ENCODE assay signal across 9 cellular contexts in the genomic region with DNA sequence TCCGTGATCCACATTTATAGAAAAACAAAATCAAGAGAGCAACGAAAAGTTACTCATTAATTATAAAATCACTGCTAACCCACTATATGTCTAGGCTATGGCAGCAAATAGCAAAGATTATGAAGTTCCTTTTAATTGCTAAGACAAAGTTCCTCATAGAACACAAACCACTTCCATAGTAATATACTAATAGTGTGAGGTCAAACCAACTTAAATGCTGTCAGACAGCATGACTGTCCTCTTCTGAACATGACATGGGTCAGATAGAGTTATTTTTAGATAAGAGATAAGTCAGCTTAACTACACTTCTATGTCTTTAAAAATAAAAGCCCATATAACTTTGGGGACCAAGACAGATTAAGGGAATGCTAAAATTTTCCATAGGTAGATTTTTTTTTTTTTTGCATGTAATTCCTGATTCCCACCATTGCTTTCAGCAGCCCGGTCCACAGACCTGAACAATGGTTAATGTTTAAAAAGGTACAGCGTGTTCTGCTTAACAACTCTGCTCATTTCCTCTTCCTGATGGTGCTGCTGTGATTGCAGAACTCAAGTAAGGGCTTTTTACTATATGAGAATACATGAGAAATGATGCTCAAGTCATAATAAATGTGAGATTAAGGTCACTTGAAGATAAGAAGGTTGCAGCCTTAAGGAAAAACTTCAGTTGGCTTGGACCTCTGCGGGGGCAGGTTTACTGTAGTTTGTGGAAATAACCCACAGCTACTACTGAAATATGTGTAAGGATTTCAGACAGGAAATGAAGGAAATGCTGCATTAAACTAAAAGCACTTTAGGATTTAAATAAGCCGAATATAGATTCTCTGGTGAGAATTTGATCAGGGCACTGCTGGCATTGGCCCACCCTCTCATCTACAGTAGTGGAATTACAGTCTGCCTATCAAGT. TPM values are rescaled to one million over a fixed set of nuclear protein-coding genes. Genes with fewer than 3 reads are reported as not detected.
DNase-seq lines count a peak whose midpoint lies in the region; ATAC-seq and TF ChIP-seq lines count a peak whose summit lies in the region.
"Had no signal": no experiment of that assay in that cellular context is flagged by ENCODE, and none has a peak within 500 bp of the region (broad histone marks: within the 10 kb centered on the region; RNA-seq: fewer than 3 reads in every experiment).

No MANE protein-coding gene starts in this region.

- H3K4me1 Mint-ChIP-seq in CD14-positive monocyte (peaks cover 51% of the 10 kb centered on the region), memory B cell (peaks cover 10% of the 10 kb centered on the region)
- peaks cover 33% of the 10 kb centered on the region for H3K4me1 Mint-ChIP-seq in activated T-helper 2 cell treated with anti-CD3 and anti-CD28 coated beads, Interferon-gamma antibody, Interleukin-2, Interleukin-4, amounts not matched to agents 10 μg/mL and 5 μg/mL and 100 μg/mL, durations not matched to agents 14 hours and 24 hours and 36 hours (ENCODE audit: low read depth)

- peaks cover 0 to 6% (median 2%) of the 10 kb centered on the region in 3 donors for H3K27me3 Mint-ChIP-seq in CD14-positive monocyte (ENCODE audit: low read depth in 3 of 3)
- H3K27me3 Mint-ChIP-seq in activated T-helper 2 cell treated with anti-CD3 and anti-CD28 coated beads, Interferon-gamma antibody, Interleukin-2, Interleukin-4, amounts not matched to agents 10 μg/mL and 5 μg/mL and 100 μg/mL, durations not matched to agents 14 hours and 24 hours and 36 hours (ENCODE audit: low read depth): no peaks in the 10 kb centered on the region
- no peaks in the 10 kb centered on the region for H3K27me3 Mint-ChIP-seq in memory B cell

- ATAC-seq in GM21786 (IDR thresholded peaks at IDR 0.05; ENCODE audit: unreplicated experiment): peak; percentile 66
- ATAC-seq in memory B cell (ENCODE audit: low read depth): peak; percentile 39

- H3K36me3 Mint-ChIP-seq in CD14-positive monocyte (peaks cover 0 to 2% of the 10 kb centered on the region in 2 donors), memory B cell (no peaks in the 10 kb centered on the region)
- peaks cover 11% of the 10 kb centered on the region for H3K36me3 Mint-ChIP-seq in activated T-helper 2 cell treated with anti-CD3 and anti-CD28 coated beads, Interferon-gamma antibody, Interleukin-2, Interleukin-4, amounts not matched to agents 10 μg/mL and 5 μg/mL and 100 μg/mL, durations not matched to agents 14 hours and 24 hours and 36 hours (ENCODE audit: low read depth)

- peak overlapping the region; percentile 43 to 92 (median 86) for H3K27ac Mint-ChIP-seq in CD14-positive monocyte
- H3K27ac Mint-ChIP-seq in activated T-helper 2 cell treated with anti-CD3 and anti-CD28 coated beads, Interferon-gamma antibody, Interleukin-2, Interleukin-4, amounts not matched to agents 10 μg/mL and 5 μg/mL and 100 μg/mL, durations not matched to agents 14 hours and 24 hours and 36 hours: peak overlapping the region; percentile 87
- H3K27ac Mint-ChIP-seq in memory B cell: no peak overlapping the region

- H3K9me3 Mint-ChIP-seq in CD14-positive monocyte: no peaks in the 10 kb centered on the region
- H3K9me3 Mint-ChIP-seq in activated T-helper 2 cell treated with anti-CD3 and anti-CD28 coated beads, Interferon-gamma antibody, Interleukin-2, Interleukin-4, amounts not matched to agents 10 μg/mL and 5 μg/mL and 100 μg/mL, durations not matched to agents 14 hours and 24 hours and 36 hours: no peaks in the 10 kb centered on the region
- no peaks in the 10 kb centered on the region for H3K9me3 Mint-ChIP-seq in memory B cell

- intact Hi-C loops in CD14-positive monocyte (cut with micrococcal nuclease): loop anchor here (5.0 kb wide), 2 partner anchors 38 to 42 kb away; a partner anchor contains a TSS
- intact Hi-C loops in activated T-helper 2 cell treated with anti-CD3 and anti-CD28 coated beads, Interferon-gamma antibody, Interleukin-2, Interleukin-4, amounts not matched to agents 10 μg/mL and 5 μg/mL and 100 μg/mL, durations not matched to agents 14 hours and 24 hours and 36 hours (cut with micrococcal nuclease): loop anchor here (1.0 to 5.0 kb wide), 11 partner anchors 14 to 350 kb away; no protein-coding TSS in a partner anchor

- peak overlapping the region in 1 of 2 donors; percentile 22 for H3K4me3 Mint-ChIP-seq in CD14-positive monocyte
- peak overlapping the region; percentile 2 for H3K4me3 Mint-ChIP-seq in activated T-helper 2 cell treated with anti-CD3 and anti-CD28 coated beads, Interferon-gamma antibody, Interleukin-2, Interleukin-4, amounts not matched to agents 10 μg/mL and 5 μg/mL and 100 μg/mL, durations not matched to agents 14 hours and 24 hours and 36 hours (ENCODE audit: low read depth)
- no peak overlapping the region for H3K4me3 Mint-ChIP-seq in memory B cell

- TF ChIP-seq CTCF in CD14-positive monocyte (IDR thresholded peaks at IDR 0.05): no peak

- DNase-seq in CD14-positive monocyte (ENCODE audit: low spot score) (no peak), memory B cell (ENCODE audit: low spot score in 2 of 2) (no peak), NCI-H1417 treated with DMSO at 0.1 percent for 48 hours (lab: John Stamatoyannopoulos, UW) (no peak), NCI-H748 treated with DMSO at 0.1 percent for 48 hours (lab: John Stamatoyannopoulos, UW) (no peak), NCI-H2196 treated with DMSO at 0.1 percent for 48 hours (lab: John Stamatoyannopoulos, UW; ENCODE audit: unreplicated experiment) (no peak), HCEC 1CT (no peak)
- no peak for DNase-seq in activated T-helper 2 cell treated with anti-CD3 and anti-CD28 coated beads, Interferon-gamma antibody, Interleukin-2, Interleukin-4, amounts not matched to agents 10 μg/mL and 5 μg/mL and 100 μg/mL, durations not matched to agents 14 hours and 24 hours and 36 hours (ENCODE audit: low spot score)
- DNase-seq: stimulated activated CD4-positive, alpha-beta T cell treated with anti-CD3 and anti-CD28 coated beads, Interleukin-4, amount 100 ng/mL, for 24 hours had no signal

RNA-seq across cellular contexts. Expression of a gene that starts 37.7 kb away (rescaled TPM):
- polyA plus RNA-seq in CD14-positive monocyte: 100 to 1,000 TPM; 653 to 880 TPM
- 75.7 and 82.0 TPM in 2 replicates for total RNA-seq in activated T-helper 2 cell treated with anti-CD3 and anti-CD28 coated beads, Interferon-gamma antibody, Interleukin-2, Interleukin-4, amounts not matched to agents 10 μg/mL and 5 μg/mL and 100 μg/mL, durations not matched to agents 14 hours and 24 hours and 36 hours
